Comparison of ENCODE assay signal across 9 cellular contexts in genomic region chr6:10465633-10466499, GRCh38. TPM values are rescaled to one million over a fixed set of nuclear protein-coding genes. Genes with fewer than 3 reads are reported as not detected.
DNase-seq lines count a peak whose midpoint lies in the region; ATAC-seq and TF ChIP-seq lines count a peak whose summit lies in the region.
"Had no signal": no experiment of that assay in that cellular context is flagged by ENCODE, and none has a peak within 500 bp of the region (broad histone marks: within the 10 kb centered on the region; RNA-seq: fewer than 3 reads in every experiment).

No MANE protein-coding gene starts in this region.

- no peaks in the 10 kb centered on the region for H3K4me1 Mint-ChIP-seq in activated CD8-positive, alpha-beta T cell treated with anti-CD3 and anti-CD28 coated beads, Interleukin-2, amount 10 ng/mL, durations not matched to agents 7 days and 5 days (ENCODE audit: low read depth)
- H3K4me1 Mint-ChIP-seq: brain had no signal

- H3K36me3 Mint-ChIP-seq in activated CD8-positive, alpha-beta T cell treated with anti-CD3 and anti-CD28 coated beads, Interleukin-2, amount 10 ng/mL, durations not matched to agents 7 days and 5 days (ENCODE audit: low read depth), result no peaks in the 10 kb centered on the region
- H3K36me3 Mint-ChIP-seq: brain had no signal

- H3K9me3 Mint-ChIP-seq in activated CD8-positive, alpha-beta T cell treated with anti-CD3 and anti-CD28 coated beads, Interleukin-2, amount 10 ng/mL, durations not matched to agents 7 days and 5 days (ENCODE audit: insufficient read depth), result no peaks in the 10 kb centered on the region

- H3K27me3 Mint-ChIP-seq in activated CD8-positive, alpha-beta T cell treated with anti-CD3 and anti-CD28 coated beads, Interleukin-2, amount 10 ng/mL, durations not matched to agents 7 days and 5 days (ENCODE audit: low read depth), result peaks cover 6% of the 10 kb centered on the region

- ATAC-seq in heart right ventricle (no peak), left ventricle myocardium superior (no peak), GM19328 (IDR thresholded peaks at IDR 0.05; ENCODE audit: unreplicated experiment) (no peak)
- ATAC-seq in activated CD8-positive, alpha-beta T cell treated with anti-CD3 and anti-CD28 coated beads, Interleukin-2, amount 10 ng/mL, durations not matched to agents 7 days and 5 days, result no peak

- H3K27ac ChIP-seq in heart right ventricle, result no peak overlapping the region
- H3K27ac ChIP-seq in liver (ENCODE audit: low read depth in 1 of 2, low read length in 2 of 2), result no peak overlapping the region

- H3K27me3 ChIP-seq in heart right ventricle, result peaks cover 0 to 58% (median 29%) of the 10 kb centered on the region in 7 donors
- peaks cover 0 to 2% (median 0%) of the 10 kb centered on the region in 4 donors for H3K27me3 ChIP-seq in liver (ENCODE audit: control insufficient read depth in 4 of 4, insufficient read depth in 4 of 4, low read length in 3 of 4)

- intact Hi-C loops in heart right ventricle (cut with DNase I) (no loop called here), left ventricle myocardium superior (cut with micrococcal nuclease) (no loop called here)

- WGBS in heart right ventricle, 2 donors, result 46 to 53% methylated on average over 20 of the region's 20 CpGs
- WGBS in liver, result 49% methylated on average over 20 of the region's 20 CpGs

- peaks cover 0 to 9% (median 0%) of the 10 kb centered on the region in 11 donors for H3K9me3 ChIP-seq in heart right ventricle
- no peaks in the 10 kb centered on the region for H3K9me3 ChIP-seq in liver (ENCODE audit: control insufficient read depth in 4 of 4, low read length in 3 of 4)

- DNase-seq in heart right ventricle, result no peak
- DNase-seq in left ventricle myocardium superior, result no peak
- peak; percentile 28 for DNase-seq in LHCN-M2 (ENCODE audit: low read depth)
- DNase-seq in activated CD8-positive, alpha-beta T cell treated with anti-CD3 and anti-CD28 coated beads, Interleukin-2, amount 10 ng/mL, durations not matched to agents 7 days and 5 days, result peak; percentile 48
- no peak for DNase-seq in NCI-H510A treated with DMSO at 0.1 percent for 48 hours (lab: John Stamatoyannopoulos, UW)
- DNase-seq in middle frontal gyrus (ENCODE audit: extremely low spot score, low spot score), result no peak

- no peaks in the 10 kb centered on the region for H3K4me1 ChIP-seq in heart right ventricle
- H3K4me1 ChIP-seq in liver (ENCODE audit: control insufficient read depth in 4 of 4, insufficient read depth in 4 of 4, low read length in 3 of 4), result no peaks in the 10 kb centered on the region

- no peak overlapping the region for H3K4me3 Mint-ChIP-seq in activated CD8-positive, alpha-beta T cell treated with anti-CD3 and anti-CD28 coated beads, Interleukin-2, amount 10 ng/mL, durations not matched to agents 7 days and 5 days
- H3K4me3 Mint-ChIP-seq: brain had no signal

- H3K27ac Mint-ChIP-seq in activated CD8-positive, alpha-beta T cell treated with anti-CD3 and anti-CD28 coated beads, Interleukin-2, amount 10 ng/mL, durations not matched to agents 7 days and 5 days, result no peak overlapping the region
- H3K27ac Mint-ChIP-seq: brain had no signal

- POLR2A ChIA-PET in activated CD8-positive, alpha-beta T cell treated with anti-CD3 and anti-CD28 coated beads, Interleukin-2, amount 10 ng/mL, durations not matched to agents 7 days and 5 days (lab: Charles Lee), result no interaction called here

- CTCF ChIA-PET in activated CD8-positive, alpha-beta T cell treated with anti-CD3 and anti-CD28 coated beads, Interleukin-2, amount 10 ng/mL, durations not matched to agents 7 days and 5 days (lab: Charles Lee), result interaction anchor here (1.3 to 2.7 kb wide), 2 partner anchors 12 to 336 kb away, joined by 4 to 8 read pairs; no protein-coding TSS in a partner anchor

- no peak overlapping the region for H3K9ac ChIP-seq in liver (ENCODE audit: low read depth in 1 of 2, low read length in 2 of 2)

- H3K36me3 ChIP-seq in heart right ventricle (no peaks in the 10 kb centered on the region), liver (ENCODE audit: control insufficient read depth in 4 of 4, insufficient read depth in 3 of 4, low read depth in 1 of 4, low read length in 3 of 4) (no peaks in the 10 kb centered on the region)

- no peak overlapping the region for H3K4me3 ChIP-seq in heart right ventricle
- H3K4me3 ChIP-seq in liver (ENCODE audit: low read depth in 1 of 3, low read length in 3 of 3), result no peak overlapping the region

- TF ChIP-seq RAD21 in liver (IDR thresholded peaks at IDR 0.05), result peak in 1 of 2 donors; percentile 40

- peak in 6 of 9 donors; percentile 27 to 33 (median 30) for TF ChIP-seq CTCF in heart right ventricle (IDR thresholded peaks at IDR 0.05)
- TF ChIP-seq CTCF in liver (IDR thresholded peaks at IDR 0.05; ENCODE audit: low read depth, low read length, missing input control), result peak; percentile 17

TF ChIP-seq in liver, 16 proteins besides CTCF, POLR2A, EP300 and RAD21:
- TF ChIP-seq ZBTB33 (IDR thresholded peaks at IDR 0.05), result no peak
- no peak for TF ChIP-seq REST (IDR thresholded peaks at IDR 0.05)
- TF ChIP-seq ATF3 (IDR thresholded peaks at IDR 0.05), result no peak
- no peak for TF ChIP-seq FOXA2 (IDR thresholded peaks at IDR 0.05)
- TF ChIP-seq NR2F2 (IDR thresholded peaks at IDR 0.05), result no peak
- no peak for TF ChIP-seq HNF4G (IDR thresholded peaks at IDR 0.05)
- TF ChIP-seq RXRA (IDR thresholded peaks at IDR 0.05), result no peak

RNA-seq across cellular contexts. Expression of gene TFAP2A, which starts 51.0 kb away (rescaled TPM):
- total RNA-seq in heart right ventricle (under 1 TPM in 8 of 10 donors, not detected in 2; 0.12 to 0.59 (median 0.20) TPM), left ventricle myocardium superior (0.97 TPM), LHCN-M2 (2014; rRNA removed) (0.06 and 0.29 TPM in 2 replicates), liver (under 1 TPM in 1 of 2 donors, not detected in 1; 0.08 TPM)
- polyA plus RNA-seq in heart right ventricle (under 1 TPM; 0.13 to 0.95 TPM), liver (under 1 TPM in 1 of 2 donors, not detected in 1; 0.03 TPM)
- 0.90 TPM for polyA plus RNA-seq in LHCN-M2 (2012)
- not detected for total RNA-seq in activated CD8-positive, alpha-beta T cell treated with anti-CD3 and anti-CD28 coated beads, Interleukin-2, amount 10 ng/mL, durations not matched to agents 7 days and 5 days

RNA-seq across cellular contexts. Expression of gene GCNT2, which starts 55.3 kb away (rescaled TPM):
- total RNA-seq in heart right ventricle, result 10 to 100 TPM; 22.2 to 67.9 (median 48.6) TPM
- polyA plus RNA-seq in heart right ventricle, result 10 to 100 TPM in 1 of 2 donors, 1 to 10 TPM in 1; 5.1 to 13.5 TPM
- 41.8 TPM for total RNA-seq in left ventricle myocardium superior
- 0.32 and 0.63 TPM in 2 replicates for total RNA-seq in LHCN-M2 (2014; rRNA removed)
- 0.47 TPM for polyA plus RNA-seq in LHCN-M2 (2012)
- total RNA-seq in activated CD8-positive, alpha-beta T cell treated with anti-CD3 and anti-CD28 coated beads, Interleukin-2, amount 10 ng/mL, durations not matched to agents 7 days and 5 days, result 1 to 10 TPM; 4.8 to 6.9 TPM
- total RNA-seq in liver, result 10 to 100 TPM in 1 of 2 donors, 1 to 10 TPM in 1; 2.8 to 16.7 TPM
- 1 to 10 TPM; 4.1 to 4.3 TPM for polyA plus RNA-seq in liver

Comparison
In these comparisons a context has a peak if more than half of its experiments do, and no peak if none do; other contexts are left out.
1. DNase-seq: peak in LHCN-M2 (single experiment) and activated CD8-positive, alpha-beta T cell treated with anti-CD3 and anti-CD28 coated beads, Interleukin-2, amount 10 ng/mL, durations not matched to agents 7 days and 5 days (single experiment); none in heart right ventricle (0 of 2), left ventricle myocardium superior (single experiment), NCI-H510A treated with DMSO at 0.1 percent for 48 hours (single experiment) and middle frontal gyrus (single experiment).